ENCODE assay signal across 28 cellular contexts in genomic region chr6:145968051-145968450, GRCh38.
"Had no signal": no experiment of that assay in that cellular context is flagged by ENCODE, and none has a peak within 500 bp of the region (broad histone marks: within the 10 kb centered on the region; RNA-seq: fewer than 3 reads in every experiment).

No MANE protein-coding gene starts in this region.

- H3K4me3 ChIP-seq: body of pancreas, esophagus muscularis mucosa, gastrocnemius medialis, heart left ventricle had no signal

- H3K4me1 ChIP-seq: foreskin keratinocyte had no signal

- H3K27ac ChIP-seq: body of pancreas, esophagus muscularis mucosa, foreskin keratinocyte, gastrocnemius medialis, heart left ventricle, WERI-Rb-1 had no signal

- ATAC-seq: activated CD4-positive, CD25-positive, alpha-beta regulatory T cell treated with anti-CD3 and anti-CD28 coated beads, Interleukin-2, amount 50 U/mL, for 24 hours; activated CD8-positive, alpha-beta T cell treated with anti-CD3 and anti-CD28 coated beads for 36 hours; body of pancreas; effector memory CD8-positive, alpha-beta T cell; foreskin keratinocyte; gastrocnemius medialis; heart left ventricle; T-helper 17 cell had no signal

- H3K36me3 ChIP-seq: esophagus muscularis mucosa, gastrocnemius medialis, heart left ventricle had no signal

- H3K9me3 ChIP-seq: body of pancreas, esophagus muscularis mucosa, gastrocnemius medialis, heart left ventricle had no signal

- H3K27me3 ChIP-seq: body of pancreas, esophagus muscularis mucosa, foreskin keratinocyte, gastrocnemius medialis, heart left ventricle had no signal

- DNase-seq: activated B cell treated with CpG ODN at 0.5 μM for 24 hours; activated CD4-positive, alpha-beta T cell treated with anti-CD3 and anti-CD28 coated beads for 48 hours; activated CD4-positive, alpha-beta T cell treated with anti-CD3 and anti-CD28 coated beads, Interleukin-2, amount 50 U/mL, for 1 hour; activated CD4-positive, alpha-beta T cell treated with anti-CD3 and anti-CD28 coated beads, Interleukin-2, amount 50 U/mL, for 48 hours; activated CD8-positive, alpha-beta memory T cell treated with anti-CD3 and anti-CD28 coated beads for 24 hours; activated CD8-positive, alpha-beta memory T cell treated with anti-CD3 and anti-CD28 coated beads, Interleukin-2, amount 50 U/mL, for 4 hours; activated CD8-positive, alpha-beta T cell treated with anti-CD3 and anti-CD28 coated beads for 36 hours; activated effector memory CD4-positive, alpha-beta T cell treated with anti-CD3 and anti-CD28 coated beads, Interleukin-2, amount 50 U/mL, for 16 hours; activated naive CD4-positive, alpha-beta T cell treated with anti-CD3 and anti-CD28 coated beads for 36 hours; activated T-cell treated with anti-CD3 and anti-CD28 coated beads, Interleukin-2, amount 50 U/mL, for 1 hour; activated T-cell treated with anti-CD3 and anti-CD28 coated beads, Interleukin-2, amount 50 U/mL, for 48 hours; amniotic stem cell; anterior cingulate cortex; body of pancreas; cortex of kidney; dermis blood vessel endothelial cell; effector CD4-positive, alpha-beta T cell; effector memory CD8-positive, alpha-beta T cell; foreskin keratinocyte; gastrocnemius medialis; glutamatergic neuron; heart left ventricle; T-helper 1 cell; T-helper 17 cell; T1000; WERI-Rb-1 had no signal
